In the genomic region with DNA sequence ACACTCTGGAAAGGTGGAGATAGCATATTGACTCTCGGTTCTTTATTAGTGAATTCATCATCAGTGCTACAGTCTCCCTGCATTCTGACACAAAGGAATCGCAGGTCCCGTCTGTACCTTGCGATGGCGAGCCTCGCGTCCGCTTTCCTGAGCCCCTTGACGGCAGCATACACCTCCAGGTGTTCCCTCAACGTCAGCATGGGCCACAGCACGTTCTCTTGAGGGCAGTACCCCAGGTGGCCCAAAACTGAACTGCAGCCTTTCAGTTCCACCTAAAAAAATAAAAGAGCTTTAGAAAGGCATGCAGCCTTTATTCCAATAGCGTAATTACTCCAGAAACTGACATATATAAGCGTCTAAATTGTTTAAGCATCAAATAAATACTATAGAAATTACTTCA, we compare ENCODE assay signal across 11 cellular contexts. TPM values are rescaled to one million over a fixed set of nuclear protein-coding genes. Genes with fewer than 3 reads are reported as not detected.
DNase-seq lines count a peak whose midpoint lies in the region; ATAC-seq and TF ChIP-seq lines count a peak whose summit lies in the region.
"Had no signal": no experiment of that assay in that cellular context is flagged by ENCODE, and none has a peak within 500 bp of the region (broad histone marks: within the 10 kb centered on the region; RNA-seq: fewer than 3 reads in every experiment).

No MANE protein-coding gene starts in this region.

- in situ Hi-C loops in GM13977 (cut with MboI; ENCODE audit: low pct_unique_long_range_greater_than_20kb, low sequenced_read_pairs, unreplicated experiment) = no loop called here

- ATAC-seq in GM18907 (IDR thresholded peaks at IDR 0.05; ENCODE audit: unreplicated experiment) (no peak), HG02642 (IDR thresholded peaks at IDR 0.05; ENCODE audit: poor library complexity, unreplicated experiment) (no peak)

- DNase-seq in RPMI8226 = peak; percentile 20
- peak; percentile 42 for DNase-seq in glutamatergic neuron
- DNase-seq in NCI-H2227 treated with DMSO at 0.1 percent for 48 hours (lab: John Stamatoyannopoulos, UW) = no peak
- no peak for DNase-seq in GM13977 (ENCODE audit: low spot score)
- DNase-seq: activated T-cell treated with anti-CD3 and anti-CD28 coated beads, Interleukin-2, amount 50 U/mL, for 1 hour had no signal

- H3K4me3 Mint-ChIP-seq in glutamatergic neuron (ENCODE audit: unreplicated experiment) = no peak overlapping the region

- peaks cover 7% of the 10 kb centered on the region for H3K36me3 Mint-ChIP-seq in glutamatergic neuron (ENCODE audit: unreplicated experiment)

- H3K27me3 Mint-ChIP-seq in glutamatergic neuron (ENCODE audit: unreplicated experiment) = no peaks in the 10 kb centered on the region

- TF ChIP-seq CTCF in 22Rv1 (IDR thresholded peaks at IDR 0.05) = peak; percentile 53
- 0 out of 3 replicates have a peak, but pooled peaks have one; percentile 25 for TF ChIP-seq CTCF in GM12872 (IDR thresholded peaks at IDR 0.05; ENCODE audit: insufficient read depth, low read depth, low read length)
- peak; percentile 72 for TF ChIP-seq CTCF in glutamatergic neuron (IDR thresholded peaks at IDR 0.05; ENCODE audit: partially characterized antibody, unreplicated experiment)
- no peak for TF ChIP-seq CTCF in GM13977 (IDR thresholded peaks at IDR 0.05; ENCODE audit: extremely low read depth, insufficient read depth, missing control alignments)

- no peaks in the 10 kb centered on the region for H3K4me1 Mint-ChIP-seq in glutamatergic neuron (ENCODE audit: low read depth, unreplicated experiment)

- H3K27ac Mint-ChIP-seq in glutamatergic neuron (ENCODE audit: unreplicated experiment) = no peak overlapping the region

- H3K9me3 Mint-ChIP-seq in glutamatergic neuron (ENCODE audit: unreplicated experiment) = no peaks in the 10 kb centered on the region

- H3K27ac ChIP-seq in 22Rv1 = no peak overlapping the region
- H3K27ac ChIP-seq: epithelial cell of prostate had no signal

RNA-seq across cellular contexts. Expression of a gene that starts 24.2 kb away (rescaled TPM):
- total RNA-seq in glutamatergic neuron (ENCODE audit: unreplicated experiment) = 0.61 TPM
- total RNA-seq: myocyte had no signal

RNA-seq across cellular contexts. Expression of a gene that starts 56.8 kb away (rescaled TPM):
- total RNA-seq in glutamatergic neuron (ENCODE audit: unreplicated experiment) = 1.6 TPM

Comparison
In these comparisons a context has a peak if more than half of its experiments do, and no peak if none do; other contexts are left out.
1. DNase-seq: peak in RPMI8226 (single experiment) and glutamatergic neuron (single experiment); none in NCI-H2227 treated with DMSO at 0.1 percent for 48 hours (single experiment) and GM13977 (single experiment).